In genomic region chr10:64044098-64044497, GRCh38 we compare ENCODE assay signal across 2 cellular contexts.
TF ChIP-seq lines count a peak whose summit lies in the region.

No MANE protein-coding gene starts in this region.

TF ChIP-seq in liver, 16 proteins besides CTCF, POLR2A, EP300 and RAD21 (continued from another document):
- TF ChIP-seq REST (IDR thresholded peaks at IDR 0.05) (peak; percentile 56), GABPA (IDR thresholded peaks at IDR 0.05 in 1 of 2, conservative IDR thresholded peaks at IDR 0.05 in 1 of 2) (no peak), NR2F2 (IDR thresholded peaks at IDR 0.05) (no peak), YY1 (IDR thresholded peaks at IDR 0.05) (peak; percentile 66), FOXA2 (IDR thresholded peaks at IDR 0.05) (peak; percentile 39), JUND (IDR thresholded peaks at IDR 0.05) (peak; percentile 35 to 85), MAX (IDR thresholded peaks at IDR 0.05) (peak; percentile 29), HNF4G (IDR thresholded peaks at IDR 0.05) (peak; percentile 64), RXRA (IDR thresholded peaks at IDR 0.05) (peak; percentile 54 to 69)
- TF ChIP-seq, protein P1, sequence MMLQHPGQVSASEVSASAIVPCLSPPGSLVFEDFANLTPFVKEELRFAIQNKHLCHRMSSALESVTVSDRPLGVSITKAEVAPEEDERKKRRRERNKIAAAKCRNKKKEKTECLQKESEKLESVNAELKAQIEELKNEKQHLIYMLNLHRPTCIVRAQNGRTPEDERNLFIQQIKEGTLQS (IDR thresholded peaks at IDR 0.05), result no peak
- TF ChIP-seq, protein P2, sequence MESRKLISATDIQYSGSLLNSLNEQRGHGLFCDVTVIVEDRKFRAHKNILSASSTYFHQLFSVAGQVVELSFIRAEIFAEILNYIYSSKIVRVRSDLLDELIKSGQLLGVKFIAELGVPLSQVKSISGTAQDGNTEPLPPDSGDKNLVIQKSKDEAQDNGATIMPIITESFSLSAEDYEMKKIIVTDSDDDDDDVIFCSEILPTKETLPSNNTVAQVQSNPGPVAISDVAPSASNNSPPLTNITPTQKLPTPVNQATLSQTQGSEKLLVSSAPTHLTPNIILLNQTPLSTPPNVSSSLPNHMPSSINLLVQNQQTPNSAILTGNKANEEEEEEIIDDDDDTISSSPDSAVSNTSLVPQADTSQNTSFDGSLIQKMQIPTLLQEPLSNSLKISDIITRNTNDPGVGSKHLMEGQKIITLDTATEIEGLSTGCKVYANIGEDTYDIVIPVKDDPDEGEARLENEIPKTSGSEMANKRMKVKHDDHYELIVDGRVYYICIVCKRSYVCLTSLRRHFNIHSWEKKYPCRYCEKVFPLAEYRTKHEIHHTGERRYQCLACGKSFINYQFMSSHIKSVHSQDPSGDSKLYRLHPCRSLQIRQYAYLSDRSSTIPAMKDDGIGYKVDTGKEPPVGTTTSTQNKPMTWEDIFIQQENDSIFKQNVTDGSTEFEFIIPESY (IDR thresholded peaks at IDR 0.05), result peak; percentile 64

TF ChIP-seq in SK-N-SH, 30 proteins besides CTCF, POLR2A, EP300 and RAD21 (continued from another document):
- TF ChIP-seq, protein P2 (IDR thresholded peaks at IDR 0.05; ENCODE audit: borderline replicate concordance, low read depth), result no peak
- no peak for TF ChIP-seq SIN3A (IDR thresholded peaks at IDR 0.05; ENCODE audit: borderline replicate concordance, low read depth, low read length)
- no peak for TF ChIP-seq USF1 (IDR thresholded peaks at IDR 0.05; ENCODE audit: borderline replicate concordance, low read depth)
